In genomic region chr1:40792036-40792435, GRCh38 we compare ENCODE assay signal across 34 cellular contexts. TPM values are rescaled to one million over a fixed set of nuclear protein-coding genes. Genes with fewer than 3 reads are reported as not detected.
"Had no signal": no experiment of that assay in that cellular context is flagged by ENCODE, and none has a peak within 500 bp of the region (broad histone marks: within the 10 kb centered on the region; RNA-seq: fewer than 3 reads in every experiment).

No MANE protein-coding gene starts in this region.

- H3K27me3 ChIP-seq: adrenal gland, body of pancreas, breast epithelium had no signal

- DNase-seq: activated B cell treated with CpG ODN at 0.5 μM for 24 hours; activated CD4-positive, alpha-beta memory T cell treated with anti-CD3 and anti-CD28 coated beads for 36 hours; activated CD4-positive, alpha-beta T cell treated with anti-CD3 and anti-CD28 coated beads for 4 hours; activated CD4-positive, alpha-beta T cell treated with anti-CD3 and anti-CD28 coated beads, Interleukin-2, amount 50 U/mL, for 1 hour; activated CD4-positive, CD25-positive, alpha-beta regulatory T cell treated with anti-CD3 and anti-CD28 coated beads, Interleukin-2, amount 50 U/mL, for 72 hours; activated CD8-positive, alpha-beta memory T cell treated with anti-CD3 and anti-CD28 coated beads, Interleukin-2, amount 50 U/mL, for 4 hours; activated gamma-delta T cell treated with Interleukin-2 at 50 U/mL for 16 hours; activated naive CD4-positive, alpha-beta T cell treated with anti-CD3 and anti-CD28 coated beads for 36 hours; activated T-cell treated with anti-CD3 and anti-CD28 coated beads for 4 hours; activated T-cell treated with anti-CD3 and anti-CD28 coated beads, Interleukin-2, amount 50 U/mL, for 4 hours; adrenal gland; body of pancreas; NCI-H1092 treated with DMSO at 0.1 percent for 48 hours; NCI-H1417; NCI-H146; NCI-H187; NCI-H2081; NCI-H2171 treated with DMSO at 0.1 percent for 48 hours; NCI-H2227 treated with DMSO at 0.1 percent for 48 hours; NCI-H446 treated with DMSO at 0.1 percent for 48 hours; NCI-H524; NCI-H69; PC-9; SIG-M5; T-helper 1 cell; T-helper 2 cell; T-helper 9 cell had no signal

- H3K4me1 ChIP-seq: breast epithelium had no signal

- H3K9ac ChIP-seq: KMS-11 had no signal

- H2AFZ ChIP-seq: PC-9 had no signal

- H3K9me3 ChIP-seq: adrenal gland, body of pancreas, breast epithelium had no signal

- H3K4me2 ChIP-seq: KMS-11, PC-9 had no signal

- H3K36me3 ChIP-seq: adrenal gland, breast epithelium had no signal

- H3K4me3 ChIP-seq: adrenal gland, body of pancreas, breast epithelium, PC-9 had no signal

- FAIRE-seq: astrocyte, RCC 7860 had no signal

- H3K27ac ChIP-seq: adrenal gland, body of pancreas, breast epithelium, KMS-11, PC-9, RWPE1, VCaP had no signal

RNA-seq across cellular contexts. Expression of gene KCNQ4, which starts 8.4 kb away (rescaled TPM):
- total RNA-seq: M059J had no signal
